Comparison of ENCODE assay signal across 1 cellular context in the genomic region with DNA sequence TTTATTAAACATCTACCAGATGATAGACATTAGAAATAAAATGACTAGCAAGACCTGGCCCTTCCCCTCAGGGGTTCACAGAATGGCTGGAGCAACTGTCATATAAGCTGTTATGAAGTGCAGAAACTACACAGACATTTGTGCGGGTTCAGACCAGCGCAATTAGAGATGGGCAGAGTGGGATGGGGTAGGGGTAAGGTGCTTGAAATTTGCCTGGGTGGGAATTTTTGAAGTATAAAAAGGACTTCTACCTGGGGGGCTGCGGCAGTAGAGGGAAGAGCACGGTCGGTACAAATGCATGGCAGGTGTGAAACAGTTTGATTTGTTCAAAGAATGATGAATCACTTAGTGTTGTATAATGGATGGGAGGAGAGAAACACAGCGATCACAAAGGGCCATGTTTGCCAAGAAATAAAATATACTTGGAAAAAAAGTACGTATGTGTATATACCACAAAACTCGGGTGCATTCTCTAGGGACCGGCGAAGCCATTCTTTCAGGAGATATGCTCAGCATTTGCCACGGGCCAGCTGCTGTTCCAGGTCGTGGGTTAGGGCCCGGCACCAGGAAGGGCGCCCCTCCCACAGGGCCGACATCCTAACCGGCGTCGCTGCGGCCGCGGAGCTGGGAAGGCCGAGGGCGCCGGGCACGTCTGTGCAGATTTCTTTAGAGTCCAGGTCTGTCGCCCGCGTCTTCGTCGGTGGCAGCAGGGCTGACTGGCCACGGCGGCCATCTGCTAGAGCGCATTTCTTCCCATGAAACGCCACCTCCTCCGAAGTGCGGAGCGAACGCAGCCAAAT.
TF ChIP-seq lines count a peak whose summit lies in the region.

No MANE protein-coding gene starts in this region.

TF ChIP-seq in HepG2, 621 proteins besides CTCF, POLR2A, EP300 and RAD21 (continues in another document):
- TF ChIP-seq ZNF780A (CRISPR knock-in tag; IDR thresholded peaks at IDR 0.05): no peak
- no peak for TF ChIP-seq SMARCC2 (IDR thresholded peaks at IDR 0.05)
- TF ChIP-seq CENPT (CRISPR knock-in tag; IDR thresholded peaks at IDR 0.05; ENCODE audit: low read depth): no peak
- TF ChIP-seq ZNF205 (CRISPR knock-in tag; IDR thresholded peaks at IDR 0.05): no peak
- TF ChIP-seq ZNF850 (CRISPR knock-in tag; conservative IDR thresholded peaks at IDR 0.05): no peak
- TF ChIP-seq CBX2 (IDR thresholded peaks at IDR 0.05; ENCODE audit: low read depth, low read length): no peak
- TF ChIP-seq CBX2 (CRISPR knock-in tag; IDR thresholded peaks at IDR 0.05; ENCODE audit: low read depth): peak; percentile 88; the same call in 1 of the 2 replicates
- TF ChIP-seq SMAD1 (CRISPR knock-in tag; IDR thresholded peaks at IDR 0.05; ENCODE audit: borderline replicate concordance, low read depth): no peak
- no peak for TF ChIP-seq ZNF235 (CRISPR knock-in tag; IDR thresholded peaks at IDR 0.05; ENCODE audit: borderline replicate concordance)
- TF ChIP-seq ARNT (IDR thresholded peaks at IDR 0.05): no peak
- TF ChIP-seq ZNF616 (CRISPR knock-in tag; IDR thresholded peaks at IDR 0.05; ENCODE audit: low read depth): no peak
- TF ChIP-seq PAF1 (CRISPR knock-in tag; IDR thresholded peaks at IDR 0.05): no peak
- TF ChIP-seq ZNF484 (CRISPR knock-in tag; IDR thresholded peaks at IDR 0.05; ENCODE audit: borderline replicate concordance, low read depth): no peak
- peak; percentile 11 for TF ChIP-seq RBM22 (optimal IDR thresholded peaks at IDR 0.05; ENCODE audit: low read length)
- TF ChIP-seq SRSF4 (IDR thresholded peaks at IDR 0.05; ENCODE audit: low read depth, low read length, poor library complexity, severe bottlenecking): no peak
- TF ChIP-seq, protein P1, sequence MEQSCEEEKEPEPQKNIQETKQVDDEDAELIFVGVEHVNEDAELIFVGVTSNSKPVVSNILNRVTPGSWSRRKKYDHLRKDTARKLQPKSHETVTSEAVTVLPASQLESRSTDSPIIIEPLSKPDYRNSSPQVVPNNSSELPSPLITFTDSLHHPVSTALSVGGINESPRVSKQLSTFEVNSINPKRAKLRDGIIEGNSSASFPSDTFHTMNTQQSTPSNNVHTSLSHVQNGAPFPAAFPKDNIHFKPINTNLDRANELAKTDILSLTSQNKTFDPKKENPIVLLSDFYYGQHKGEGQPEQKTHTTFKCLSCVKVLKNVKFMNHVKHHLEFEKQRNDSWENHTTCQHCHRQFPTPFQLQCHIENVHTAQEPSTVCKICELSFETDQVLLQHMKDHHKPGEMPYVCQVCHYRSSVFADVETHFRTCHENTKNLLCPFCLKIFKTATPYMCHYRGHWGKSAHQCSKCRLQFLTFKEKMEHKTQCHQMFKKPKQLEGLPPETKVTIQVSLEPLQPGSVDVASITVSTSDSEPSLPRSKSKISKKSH (CRISPR knock-in tag; IDR thresholded peaks at IDR 0.05; ENCODE audit: borderline replicate concordance): no peak
- TF ChIP-seq RELA (CRISPR knock-in tag; IDR thresholded peaks at IDR 0.05): 0 out of 2 replicates have a peak, but pooled peaks have one; percentile 9
- no peak for TF ChIP-seq ZNF564 (CRISPR knock-in tag; IDR thresholded peaks at IDR 0.05)
- TF ChIP-seq UBTF (CRISPR knock-in tag; IDR thresholded peaks at IDR 0.05): no peak
- TF ChIP-seq ZNF569 (CRISPR knock-in tag; IDR thresholded peaks at IDR 0.05; ENCODE audit: borderline replicate concordance): no peak
- TF ChIP-seq, protein P2, sequence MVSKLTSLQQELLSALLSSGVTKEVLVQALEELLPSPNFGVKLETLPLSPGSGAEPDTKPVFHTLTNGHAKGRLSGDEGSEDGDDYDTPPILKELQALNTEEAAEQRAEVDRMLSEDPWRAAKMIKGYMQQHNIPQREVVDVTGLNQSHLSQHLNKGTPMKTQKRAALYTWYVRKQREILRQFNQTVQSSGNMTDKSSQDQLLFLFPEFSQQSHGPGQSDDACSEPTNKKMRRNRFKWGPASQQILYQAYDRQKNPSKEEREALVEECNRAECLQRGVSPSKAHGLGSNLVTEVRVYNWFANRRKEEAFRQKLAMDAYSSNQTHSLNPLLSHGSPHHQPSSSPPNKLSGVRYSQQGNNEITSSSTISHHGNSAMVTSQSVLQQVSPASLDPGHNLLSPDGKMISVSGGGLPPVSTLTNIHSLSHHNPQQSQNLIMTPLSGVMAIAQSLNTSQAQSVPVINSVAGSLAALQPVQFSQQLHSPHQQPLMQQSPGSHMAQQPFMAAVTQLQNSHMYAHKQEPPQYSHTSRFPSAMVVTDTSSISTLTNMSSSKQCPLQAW (CRISPR knock-in tag; IDR thresholded peaks at IDR 0.05): no peak
- no peak for TF ChIP-seq SUZ12 (IDR thresholded peaks at IDR 0.05; ENCODE audit: low read depth, low read length)
- TF ChIP-seq XRCC5 (optimal IDR thresholded peaks at IDR 0.05; ENCODE audit: low read length): peak; percentile 12
- no peak for TF ChIP-seq ZNF775 (CRISPR knock-in tag; IDR thresholded peaks at IDR 0.05; ENCODE audit: borderline replicate concordance)
- 0 out of 2 replicates have a peak, but pooled peaks have one; percentile 71 for TF ChIP-seq ZNF549 (CRISPR knock-in tag; IDR thresholded peaks at IDR 0.05)
- TF ChIP-seq AFF4 (CRISPR knock-in tag; IDR thresholded peaks at IDR 0.05): no peak; the same call in 1 of the 2 replicates
- no peak for TF ChIP-seq TOPORS (CRISPR knock-in tag; IDR thresholded peaks at IDR 0.05)
- TF ChIP-seq JUN (CRISPR knock-in tag; IDR thresholded peaks at IDR 0.05): no peak
- TF ChIP-seq FOXO1 (CRISPR knock-in tag; IDR thresholded peaks at IDR 0.05): no peak
- TF ChIP-seq KDM5B (CRISPR knock-in tag; IDR thresholded peaks at IDR 0.05; ENCODE audit: borderline replicate concordance): no peak
- peak; percentile 25; the same call in 1 of the 2 replicates for TF ChIP-seq MTF1 (CRISPR knock-in tag; IDR thresholded peaks at IDR 0.05)
- TF ChIP-seq, protein P3, sequence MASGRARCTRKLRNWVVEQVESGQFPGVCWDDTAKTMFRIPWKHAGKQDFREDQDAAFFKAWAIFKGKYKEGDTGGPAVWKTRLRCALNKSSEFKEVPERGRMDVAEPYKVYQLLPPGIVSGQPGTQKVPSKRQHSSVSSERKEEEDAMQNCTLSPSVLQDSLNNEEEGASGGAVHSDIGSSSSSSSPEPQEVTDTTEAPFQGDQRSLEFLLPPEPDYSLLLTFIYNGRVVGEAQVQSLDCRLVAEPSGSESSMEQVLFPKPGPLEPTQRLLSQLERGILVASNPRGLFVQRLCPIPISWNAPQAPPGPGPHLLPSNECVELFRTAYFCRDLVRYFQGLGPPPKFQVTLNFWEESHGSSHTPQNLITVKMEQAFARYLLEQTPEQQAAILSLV (CRISPR knock-in tag; IDR thresholded peaks at IDR 0.05; ENCODE audit: borderline replicate concordance): no peak
- no peak for TF ChIP-seq ZSCAN30 (CRISPR knock-in tag; IDR thresholded peaks at IDR 0.05)
- TF ChIP-seq ARID2 (CRISPR knock-in tag; IDR thresholded peaks at IDR 0.05; ENCODE audit: borderline replicate concordance): no peak
- no peak for TF ChIP-seq BCL3 (CRISPR knock-in tag; IDR thresholded peaks at IDR 0.05)
- 0 out of 2 replicates have a peak, but pooled peaks have one; percentile 25 for TF ChIP-seq ATAD3A (CRISPR knock-in tag; IDR thresholded peaks at IDR 0.05)
- no peak for TF ChIP-seq ZNF713 (CRISPR knock-in tag; IDR thresholded peaks at IDR 0.05)
- TF ChIP-seq TFAP4 (IDR thresholded peaks at IDR 0.05; ENCODE audit: borderline replicate concordance, low read depth): peak; percentile 9; the same call in 1 of the 2 replicates
- no peak for TF ChIP-seq XBP1 (CRISPR knock-in tag; IDR thresholded peaks at IDR 0.05)
- TF ChIP-seq ZNF326 (CRISPR knock-in tag; IDR thresholded peaks at IDR 0.05; ENCODE audit: borderline replicate concordance): no peak
- no peak; the same call in 1 of the 2 replicates for TF ChIP-seq MTF2 (CRISPR knock-in tag; IDR thresholded peaks at IDR 0.05; ENCODE audit: borderline replicate concordance)
- TF ChIP-seq ZNF503 (CRISPR knock-in tag; IDR thresholded peaks at IDR 0.05): no peak
- TF ChIP-seq ZNF138 (CRISPR knock-in tag; IDR thresholded peaks at IDR 0.05; ENCODE audit: low read depth): 0 out of 2 replicates have a peak, but pooled peaks have one; percentile 90
- no peak for TF ChIP-seq PITX1 (CRISPR knock-in tag; IDR thresholded peaks at IDR 0.05)
- TF ChIP-seq ZNF263 (CRISPR knock-in tag; IDR thresholded peaks at IDR 0.05): no peak; the same call in 1 of the 2 replicates
- TF ChIP-seq BRD4 (CRISPR knock-in tag; IDR thresholded peaks at IDR 0.05): no peak
- TF ChIP-seq, protein P4, sequence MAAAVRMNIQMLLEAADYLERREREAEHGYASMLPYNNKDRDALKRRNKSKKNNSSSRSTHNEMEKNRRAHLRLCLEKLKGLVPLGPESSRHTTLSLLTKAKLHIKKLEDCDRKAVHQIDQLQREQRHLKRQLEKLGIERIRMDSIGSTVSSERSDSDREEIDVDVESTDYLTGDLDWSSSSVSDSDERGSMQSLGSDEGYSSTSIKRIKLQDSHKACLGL (CRISPR knock-in tag; IDR thresholded peaks at IDR 0.05): no peak
- TF ChIP-seq ZNF557 (CRISPR knock-in tag; IDR thresholded peaks at IDR 0.05): no peak
- TF ChIP-seq HNRNPUL1 (IDR thresholded peaks at IDR 0.05; ENCODE audit: low read depth, low read length): no peak
- no peak for TF ChIP-seq ZBTB1 (CRISPR knock-in tag; IDR thresholded peaks at IDR 0.05; ENCODE audit: borderline replicate concordance)
- no peak for TF ChIP-seq MYC (CRISPR knock-in tag; IDR thresholded peaks at IDR 0.05; ENCODE audit: borderline replicate concordance)
- no peak for TF ChIP-seq AGO2 (optimal IDR thresholded peaks at IDR 0.05; ENCODE audit: low read depth, low read length)
- no peak for TF ChIP-seq ZNF431 (CRISPR knock-in tag; IDR thresholded peaks at IDR 0.05; ENCODE audit: borderline replicate concordance, low read depth)
- no peak for TF ChIP-seq MZF1 (CRISPR knock-in tag; IDR thresholded peaks at IDR 0.05; ENCODE audit: borderline replicate concordance)
